In the genomic region with DNA sequence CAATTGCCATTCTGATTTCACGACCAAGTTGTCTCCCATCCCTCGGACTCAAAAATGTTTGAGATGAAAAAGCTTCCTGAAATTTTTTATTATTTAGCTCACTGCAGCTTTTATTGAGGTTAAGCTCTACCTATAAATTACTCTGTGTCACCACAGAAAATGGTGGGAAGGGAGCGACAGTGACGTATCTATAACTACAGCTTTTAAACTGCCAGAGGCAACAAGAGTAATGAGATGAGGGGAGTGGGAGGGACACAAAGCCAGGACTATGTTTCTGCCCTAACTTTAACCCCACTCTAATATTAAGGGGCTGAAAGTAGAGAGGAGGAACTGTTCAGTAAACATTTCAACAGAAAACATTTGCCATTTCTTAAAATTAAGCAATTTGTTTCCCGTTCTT, we compare ENCODE assay signal across 15 cellular contexts.
"Had no signal": no experiment of that assay in that cellular context is flagged by ENCODE, and none has a peak within 500 bp of the region (broad histone marks: within the 10 kb centered on the region; RNA-seq: fewer than 3 reads in every experiment).

No MANE protein-coding gene starts in this region.

- H3K27ac ChIP-seq: hepatocyte, psoas muscle, upper lobe of left lung had no signal

- ATAC-seq: psoas muscle; sciatic nerve; stimulated activated naive B cell treated with anti-CD40 and anti-IgM and Interleukin-4, amounts not matched to agents 10 μg/mL and 1 μg/mL and 100 μg/mL, for 72 hours had no signal

- H3K9me3 Mint-ChIP-seq: activated naive CD8-positive, alpha-beta T cell treated with anti-CD3 and anti-CD28 coated beads for 36 hours; endodermal cell; naive B cell; stimulated activated naive B cell treated with anti-CD40 and anti-IgM and Interleukin-4, amounts not matched to agents 10 μg/mL and 1 μg/mL and 100 μg/mL, for 72 hours; T-helper 2 cell treated with Interferon-gamma antibody and Interleukin-4, amounts not matched to agents 5 μg/mL and 100 μg/mL, for 36 hours had no signal

- H3K4me3 Mint-ChIP-seq: activated naive CD8-positive, alpha-beta T cell treated with anti-CD3 and anti-CD28 coated beads for 36 hours; endodermal cell; naive B cell; stimulated activated naive B cell treated with anti-CD40 and anti-IgM and Interleukin-4, amounts not matched to agents 10 μg/mL and 1 μg/mL and 100 μg/mL, for 72 hours; T-helper 2 cell treated with Interferon-gamma antibody and Interleukin-4, amounts not matched to agents 5 μg/mL and 100 μg/mL, for 36 hours had no signal

- H3K4me2 ChIP-seq: hepatocyte had no signal

- H3K9me3 ChIP-seq: psoas muscle, upper lobe of left lung had no signal

- H3K27me3 ChIP-seq: hepatocyte, upper lobe of left lung had no signal

- H3K27me3 Mint-ChIP-seq: activated naive CD8-positive, alpha-beta T cell treated with anti-CD3 and anti-CD28 coated beads for 36 hours had no signal

- DNase-seq: activated effector memory CD4-positive, alpha-beta T cell treated with anti-CD3 and anti-CD28 coated beads, Interleukin-2, amount 50 U/mL, for 16 hours; activated naive CD8-positive, alpha-beta T cell treated with anti-CD3 and anti-CD28 coated beads for 36 hours; activated T-cell treated with anti-CD3 and anti-CD28 coated beads, Interleukin-2, amount 50 U/mL, for 1 hour; anterior cingulate cortex; dermis blood vessel endothelial cell; endodermal cell; erythroblast; naive B cell; psoas muscle; stimulated activated CD4-positive, alpha-beta T cell treated with anti-CD3 and anti-CD28 coated beads, Interleukin-2, amount 100 ng/mL, for 24 hours; stimulated activated naive B cell treated with anti-CD40 and anti-IgM and Interleukin-4, amounts not matched to agents 10 μg/mL and 1 μg/mL and 100 μg/mL, for 72 hours; upper lobe of left lung had no signal

- H3K4me3 ChIP-seq: hepatocyte, psoas muscle, upper lobe of left lung had no signal

- H3K27ac Mint-ChIP-seq: activated naive CD8-positive, alpha-beta T cell treated with anti-CD3 and anti-CD28 coated beads for 36 hours; endodermal cell; naive B cell; stimulated activated naive B cell treated with anti-CD40 and anti-IgM and Interleukin-4, amounts not matched to agents 10 μg/mL and 1 μg/mL and 100 μg/mL, for 72 hours had no signal

- H2AFZ ChIP-seq: hepatocyte had no signal
